In genomic region chr3:122387709-122388108, GRCh38 we compare ENCODE assay signal across 23 cellular contexts. TPM values are rescaled to one million over a fixed set of nuclear protein-coding genes. Genes with fewer than 3 reads are reported as not detected.
A peak's percentile ranks its signal among the peaks of the same experiment; 100 is the strongest.
DNase-seq lines count a peak whose midpoint lies in the region; ATAC-seq, FAIRE-seq and TF ChIP-seq lines count a peak whose summit lies in the region.
"Had no signal": no experiment of that assay in that cellular context is flagged by ENCODE, and none has a peak within 500 bp of the region (broad histone marks: within the 10 kb centered on the region; RNA-seq: fewer than 3 reads in every experiment).

No MANE protein-coding gene starts in this region.

- TF ChIP-seq RAD21 in H1 (IDR thresholded peaks at IDR 0.05 in 1 of 2, conservative IDR thresholded peaks at IDR 0.05 in 1 of 2; ENCODE audit: low read depth in 2 of 2, low read length in 2 of 2): no peak

- TF ChIP-seq CTCF in 22Rv1 (IDR thresholded peaks at IDR 0.05) (no peak), GM23338 (conservative IDR thresholded peaks at IDR 0.05; ENCODE audit: low read depth in 2 of 2) (peak; percentile 26 to 30), OCI-LY7 (conservative IDR thresholded peaks at IDR 0.05; ENCODE audit: low read length) (peak; percentile 48; the same call in 1 of the 2 replicates), H1 (IDR thresholded peaks at IDR 0.05; ENCODE audit: control extremely low read depth in 1 of 3, insufficient read depth in 1 of 3, low read depth in 1 of 3, low read length in 3 of 3) (peak in 1 of 3 experiments; percentile 8; a peak in 1 of 4 replicates), osteoblast (IDR thresholded peaks at IDR 0.05; ENCODE audit: extremely low read depth, low read depth, low read length) (no peak)

- H3K9me3 Mint-ChIP-seq in GM23338: no peaks in the 10 kb centered on the region
- no peaks in the 10 kb centered on the region for H3K9me3 Mint-ChIP-seq in activated CD8-positive, alpha-beta T cell treated with anti-CD3 and anti-CD28 coated beads, Interleukin-2, amount 10 ng/mL, durations not matched to agents 7 days and 5 days (ENCODE audit: insufficient read depth)
- H3K9me3 Mint-ChIP-seq: CD8-positive, alpha-beta memory T cell had no signal

- no peak overlapping the region for H2BK5ac ChIP-seq in H1 (ENCODE audit: low read depth, low read length)

- FAIRE-seq in H1 (lab: Jason Lieb, UNC): no peak
- FAIRE-seq: G401.6 had no signal

- H3K4me3 ChIP-seq in GM23338 (no peak overlapping the region), OCI-LY7 (ENCODE audit: low read depth, low read length, poor library complexity, severe bottlenecking) (no peak overlapping the region), H1 (ENCODE audit: extremely low read depth in 1 of 4, insufficient read depth in 2 of 4, low read depth in 3 of 4, low read length in 4 of 4) (no peak overlapping the region), osteoblast (ENCODE audit: insufficient read depth, low read length) (no peak overlapping the region)
- H3K4me3 ChIP-seq: A549; BLaER1 treated with 17β-estradiol and CSF1 and Interleukin-3, amounts not matched to agents 10 nM and 100 nM; GM23248 had no signal

- H3K4me2 ChIP-seq in GM23338 (no peak overlapping the region), OCI-LY7 (ENCODE audit: low read length) (no peak overlapping the region), H1 (ENCODE audit: insufficient read depth in 1 of 2, low read depth in 2 of 2, low read length in 2 of 2) (no peak overlapping the region), osteoblast (ENCODE audit: insufficient read depth, low read length) (no peak overlapping the region)
- H3K4me2 ChIP-seq: A549, SK-N-SH had no signal

- CTCF ChIA-PET in OCI-LY7 (lab: Charles Lee; ENCODE audit: unreplicated experiment): no interaction called here
- CTCF ChIA-PET in H1 (lab: Charles Lee; ENCODE audit: partially characterized antibody): no interaction called here
- CTCF ChIA-PET in activated CD8-positive, alpha-beta T cell treated with anti-CD3 and anti-CD28 coated beads, Interleukin-2, amount 10 ng/mL, durations not matched to agents 7 days and 5 days (lab: Charles Lee): no interaction called here

- DNase-seq in GM23338 (ENCODE audit: low spot score): peak; percentile 51
- no peak for DNase-seq in OCI-LY7 (ENCODE audit: low spot score)
- no peak for DNase-seq in H1 (ENCODE audit: low read depth in 1 of 2, low spot score in 2 of 2)
- no peak for DNase-seq in activated CD8-positive, alpha-beta T cell treated with anti-CD3 and anti-CD28 coated beads, Interleukin-2, amount 10 ng/mL, durations not matched to agents 7 days and 5 days
- no peak for DNase-seq in osteoblast (ENCODE audit: insufficient read length, low spot score, missing footprints)
- DNase-seq: CD8-positive, alpha-beta memory T cell; DMS79; GM23248; NCI-H1092 treated with DMSO at 0.1 percent for 48 hours; NCI-H146; NCI-H2081; NCI-H2171 treated with DMSO at 0.1 percent for 48 hours; NCI-H446; NCI-H526 treated with DMSO at 0.1 percent for 48 hours; OCI-M1; SHP77; SK-N-SH had no signal

- no peaks in the 10 kb centered on the region for H3F3A ChIP-seq in GM23338 (replicated peaks; ENCODE audit: low read depth)

- H3K9me2 ChIP-seq in GM23338 (ENCODE audit: insufficient read depth) (no peaks in the 10 kb centered on the region), OCI-LY7 (ENCODE audit: insufficient read depth, low read length) (no peaks in the 10 kb centered on the region)
- H3K9me2 ChIP-seq: SK-N-SH had no signal

- H4K5ac ChIP-seq in H1 (ENCODE audit: insufficient read length, low read depth, low read length): no peak overlapping the region

- H2BK12ac ChIP-seq in H1 (ENCODE audit: low read depth, low read length): no peak overlapping the region

- H3K79me1 ChIP-seq in H1 (ENCODE audit: low read depth, low read length): peaks cover 2% of the 10 kb centered on the region; the same call in 1 of the 2 replicates

- no peak overlapping the region for H4K8ac ChIP-seq in H1 (ENCODE audit: extremely low read depth, insufficient read depth, low read length)

- no peak for TF ChIP-seq POLR2A in H1 (IDR thresholded peaks at IDR 0.05; ENCODE audit: control extremely low read depth in 1 of 2, low read depth in 2 of 2, low read length in 2 of 2)

- no peak overlapping the region for H3K4ac ChIP-seq in H1 (replicated peaks; ENCODE audit: insufficient read length, low read depth, low read length)

- H4K20me1 ChIP-seq in GM23338 (replicated peaks; ENCODE audit: insufficient read depth): no peaks in the 10 kb centered on the region
- H4K20me1 ChIP-seq in OCI-LY7 (ENCODE audit: insufficient read depth, low read length): no peaks in the 10 kb centered on the region
- peaks cover 0 to 2% of the 10 kb centered on the region in 2 experiments for H4K20me1 ChIP-seq in H1 (replicated peaks in 1 of 2; ENCODE audit: control insufficient read depth in 1 of 2, insufficient read depth in 2 of 2, low read length in 2 of 2)
- H4K20me1 ChIP-seq in osteoblast (ENCODE audit: insufficient read depth, low read length): no peaks in the 10 kb centered on the region

- WGBS in H1 (ENCODE audit: extremely low coverage in 1 of 2, insufficient coverage in 1 of 2, insufficient read length in 1 of 2, insufficient replicate concordance in 2 of 2, low coverage in 1 of 2, low lambda C conversion rate in 2 of 2, missing lambda C conversion rate in 1 of 2), 2 experiments: 82% methylated on average over 3 of the region's 3 CpGs; no CpG with 5 or more reads in 1 of the 2 experiments

- H3K14ac ChIP-seq in H1 (ENCODE audit: insufficient read length): no peak overlapping the region

- no peak overlapping the region for H3K23ac ChIP-seq in H1 (ENCODE audit: insufficient read length)

- H3K27ac Mint-ChIP-seq in GM23338: no peak overlapping the region
- no peak overlapping the region for H3K27ac Mint-ChIP-seq in activated CD8-positive, alpha-beta T cell treated with anti-CD3 and anti-CD28 coated beads, Interleukin-2, amount 10 ng/mL, durations not matched to agents 7 days and 5 days

- POLR2A ChIA-PET in OCI-LY7 (lab: Charles Lee) (no interaction called here), H1 (lab: Charles Lee; ENCODE audit: partially characterized antibody) (no interaction called here)
- POLR2A ChIA-PET in activated CD8-positive, alpha-beta T cell treated with anti-CD3 and anti-CD28 coated beads, Interleukin-2, amount 10 ng/mL, durations not matched to agents 7 days and 5 days (lab: Charles Lee): no interaction called here

- H2AK5ac ChIP-seq in H1 (ENCODE audit: low read depth, low read length): no peak overlapping the region

- peak overlapping the region; percentile 59 for H3K27ac ChIP-seq in 22Rv1
- H3K27ac ChIP-seq in GM23338 (ENCODE audit: low read depth): no peak overlapping the region
- H3K27ac ChIP-seq in OCI-LY7 (ENCODE audit: low read depth, low read length, poor library complexity, severe bottlenecking): no peak overlapping the region
- no peak overlapping the region for H3K27ac ChIP-seq in H1 (ENCODE audit: low read depth, low read length)
- H3K27ac ChIP-seq in osteoblast (ENCODE audit: low read depth, low read length): no peak overlapping the region
- H3K27ac ChIP-seq: A549; BLaER1 treated with 17β-estradiol and CSF1 and Interleukin-3, amounts not matched to agents 10 nM and 100 nM; GM23248 had no signal

- BruUV-seq in OCI-LY7 (replicated peaks; lab: Mats Ljungman, UMichigan): no TSS peak

- H2AFZ ChIP-seq in GM23338 (no peak overlapping the region), OCI-LY7 (ENCODE audit: low read length) (no peak overlapping the region), H1 (ENCODE audit: low read length) (no peak overlapping the region), osteoblast (ENCODE audit: low read length) (no peak overlapping the region)
- H2AFZ ChIP-seq: GM23248 had no signal

- H3K36me3 ChIP-seq in GM23338 (ENCODE audit: insufficient read depth) (no peaks in the 10 kb centered on the region), OCI-LY7 (ENCODE audit: insufficient read depth, low read length) (peaks cover 24% of the 10 kb centered on the region), H1 (ENCODE audit: control insufficient read depth in 2 of 4, insufficient read depth in 4 of 4, low read length in 3 of 4) (peaks cover 0 to 7% (median 0%) of the 10 kb centered on the region in 4 experiments; a peak in 1 of 8 replicates), osteoblast (ENCODE audit: insufficient read depth, low read length) (no peaks in the 10 kb centered on the region)

- no peak overlapping the region for H3K9ac ChIP-seq in H1 (replicated peaks in 1 of 4; ENCODE audit: extremely low read depth in 1 of 4, low read depth in 3 of 4, low read length in 3 of 4)
- H3K9ac ChIP-seq: BLaER1 treated with 17β-estradiol and CSF1 and Interleukin-3, amounts not matched to agents 10 nM and 100 nM; GM23248; SK-N-SH had no signal

- H3K9me3 ChIP-seq in OCI-LY7 (ENCODE audit: low read length): no peaks in the 10 kb centered on the region
- no peaks in the 10 kb centered on the region for H3K9me3 ChIP-seq in H1 (ENCODE audit: insufficient read depth in 2 of 2, low read depth in 1 of 2, low read length in 1 of 2)
- H3K9me3 ChIP-seq in osteoblast (ENCODE audit: low read depth, low read length): no peaks in the 10 kb centered on the region
- H3K9me3 ChIP-seq: A549; BLaER1 treated with 17β-estradiol and CSF1 and Interleukin-3, amounts not matched to agents 10 nM and 100 nM; SK-N-SH had no signal

- peaks cover 20% of the 10 kb centered on the region for H3K79me2 ChIP-seq in GM23338 (replicated peaks; ENCODE audit: insufficient read depth)
- peaks cover 25% of the 10 kb centered on the region for H3K79me2 ChIP-seq in OCI-LY7 (ENCODE audit: insufficient read depth, low read depth, low read length)
- H3K79me2 ChIP-seq in H1 (ENCODE audit: control insufficient read depth in 1 of 2, insufficient read depth in 2 of 2, low read length in 2 of 2): peaks cover 0 to 36% of the 10 kb centered on the region in 2 experiments; a peak in 2 of 4 replicates
- H3K79me2 ChIP-seq in osteoblast (ENCODE audit: insufficient read depth, low read length): peaks cover 5% of the 10 kb centered on the region

- H3K56ac ChIP-seq in H1 (replicated peaks; ENCODE audit: insufficient read length, low read depth, low read length): no peak overlapping the region

- intact Hi-C loops in OCI-LY7 (cut with micrococcal nuclease; ENCODE audit: unreplicated experiment): loop anchor here (10.0 kb wide), 2 partner anchors 393 to 817 kb away; partner anchors contain the start of gene SEC22A

- H3K27me3 ChIP-seq in GM23338 (ENCODE audit: insufficient read depth) (no peaks in the 10 kb centered on the region), H1 (replicated peaks in 1 of 4; ENCODE audit: control insufficient read depth in 3 of 4, extremely low read depth in 1 of 4, insufficient read depth in 3 of 4, low read length in 3 of 4) (no peaks in the 10 kb centered on the region), osteoblast (ENCODE audit: insufficient read depth, low read length) (no peaks in the 10 kb centered on the region)
- H3K27me3 ChIP-seq: BLaER1 treated with 17β-estradiol and CSF1 and Interleukin-3, amounts not matched to agents 10 nM and 100 nM had no signal

- peaks cover 1% of the 10 kb centered on the region for H3K27me3 Mint-ChIP-seq in GM23338 (ENCODE audit: insufficient read depth, low read depth, poor library complexity)
- H3K27me3 Mint-ChIP-seq in activated CD8-positive, alpha-beta T cell treated with anti-CD3 and anti-CD28 coated beads, Interleukin-2, amount 10 ng/mL, durations not matched to agents 7 days and 5 days (ENCODE audit: low read depth): no peaks in the 10 kb centered on the region
- H3K27me3 Mint-ChIP-seq: CD8-positive, alpha-beta memory T cell had no signal

- H3K18ac ChIP-seq in H1 (ENCODE audit: extremely low read depth, low read length): no peak overlapping the region

- no peak overlapping the region for H2BK15ac ChIP-seq in H1 (ENCODE audit: low read length)

- H3K4me1 ChIP-seq in GM23338 (ENCODE audit: insufficient read depth) (peaks cover 13% of the 10 kb centered on the region), OCI-LY7 (ENCODE audit: insufficient read depth, low read length, poor library complexity, severe bottlenecking) (peaks cover 19% of the 10 kb centered on the region), H1 (replicated peaks in 1 of 4; ENCODE audit: control insufficient read depth in 3 of 4, insufficient read depth in 4 of 4, low read length in 3 of 4) (peaks cover 0 to 6% (median 3%) of the 10 kb centered on the region in 4 experiments; a peak in 4 of 7 replicates), osteoblast (ENCODE audit: insufficient read depth, low read length) (peaks cover 13% of the 10 kb centered on the region)

- H4K91ac ChIP-seq in H1 (replicated peaks; ENCODE audit: insufficient read length, low read length): no peak overlapping the region

- ATAC-seq in GM23338: no peak
- no peak for ATAC-seq in activated CD8-positive, alpha-beta T cell treated with anti-CD3 and anti-CD28 coated beads, Interleukin-2, amount 10 ng/mL, durations not matched to agents 7 days and 5 days
- ATAC-seq in GM18498 (IDR thresholded peaks at IDR 0.05; ENCODE audit: unreplicated experiment): no peak
- no peak for ATAC-seq in GM21515 (IDR thresholded peaks at IDR 0.05; ENCODE audit: unreplicated experiment)
- ATAC-seq: A549 had no signal

- no peak overlapping the region for H2BK20ac ChIP-seq in H1 (ENCODE audit: low read length)

- no peak for TF ChIP-seq EP300 in H1 (IDR thresholded peaks at IDR 0.05; ENCODE audit: borderline replicate concordance in 1 of 2, low read depth in 2 of 2, low read length in 2 of 2)

- H2BK120ac ChIP-seq in H1 (replicated peaks; ENCODE audit: low read depth, low read length): no peak overlapping the region

- H3K4me1 Mint-ChIP-seq in GM23338: peaks cover 8% of the 10 kb centered on the region; the same call in 2 of the 3 replicates
- H3K4me1 Mint-ChIP-seq in activated CD8-positive, alpha-beta T cell treated with anti-CD3 and anti-CD28 coated beads, Interleukin-2, amount 10 ng/mL, durations not matched to agents 7 days and 5 days (ENCODE audit: low read depth): peaks cover 33% of the 10 kb centered on the region

- peaks cover 11% of the 10 kb centered on the region for H3K23me2 ChIP-seq in H1 (ENCODE audit: low read depth, low read length)

- no peak overlapping the region for H3K4me3 Mint-ChIP-seq in GM23338
- H3K4me3 Mint-ChIP-seq in activated CD8-positive, alpha-beta T cell treated with anti-CD3 and anti-CD28 coated beads, Interleukin-2, amount 10 ng/mL, durations not matched to agents 7 days and 5 days: no peak overlapping the region

- H3K36me3 Mint-ChIP-seq in GM23338 (ENCODE audit: low read depth): no peaks in the 10 kb centered on the region
- H3K36me3 Mint-ChIP-seq in activated CD8-positive, alpha-beta T cell treated with anti-CD3 and anti-CD28 coated beads, Interleukin-2, amount 10 ng/mL, durations not matched to agents 7 days and 5 days (ENCODE audit: low read depth): peaks cover 25% of the 10 kb centered on the region

RNA-seq across cellular contexts. Expression of gene FAM162A, which starts 3.7 kb away (rescaled TPM):
- 34.4 and 35.9 TPM in 2 replicates for total RNA-seq in GM23338 (2014; rRNA removed; shearing (Covaris generic))
- polyA plus RNA-seq in GM23338 (2016; fragmentation: Nextera tagmentation; extraction: Ambion mirVana): 227 and 234 TPM in 2 replicates
- 27.9 and 43.2 TPM in 2 replicates for total RNA-seq in OCI-LY7 (2014; rRNA removed; shearing (Covaris generic))
- 36.0 and 61.1 TPM in 2 replicates for total RNA-seq in OCI-LY7 (2022)
- total RNA-seq in H1 (2021; fragmentation: NEBNext Ultra II Directional; extraction: Animal tissue kit (Norgen Biotek cat#: 25700)): 54.1 and 59.7 TPM in 2 replicates
- 21.0 and 38.2 TPM in 2 replicates for polyA plus RNA-seq in H1 (2011; rRNA removed)
- 50.4 TPM for polyA plus RNA-seq in H1 (2011; cell fraction: cytosol; rRNA removed)
- polyA plus RNA-seq in H1 (2011; cell fraction: nucleus; rRNA removed): 23.6 TPM
- polyA plus RNA-seq in H1 (2012, experiment 1 of 2): 78.5 to 108 TPM (median 96.7 TPM) in 4 replicates
- 10.2 TPM for polyA plus RNA-seq in H1 (2012, experiment 2 of 2)
- polyA plus RNA-seq in H1 (2013, experiment 1 of 2): 45.3 TPM
- 43.4 TPM for polyA plus RNA-seq in H1 (2013, experiment 2 of 2)
- 18.2 and 21.0 TPM in 2 replicates for polyA minus RNA-seq in H1 (2011; rRNA and poly(A)+ RNA removed)
- polyA minus RNA-seq in H1 (2011; cell fraction: cytosol; rRNA and poly(A)+ RNA removed): 15.2 TPM
- polyA minus RNA-seq in H1 (2011; cell fraction: nucleus; rRNA and poly(A)+ RNA removed): 12.5 TPM
- total RNA-seq in activated CD8-positive, alpha-beta T cell treated with anti-CD3 and anti-CD28 coated beads, Interleukin-2, amount 10 ng/mL, durations not matched to agents 7 days and 5 days: 10 to 100 TPM; 78.0 to 78.4 TPM
- 6.5 and 8.3 TPM in 2 replicates for total RNA-seq in osteoblast

RNA-seq across cellular contexts. Expression of gene MIX23, which starts 4.7 kb away (rescaled TPM):
- total RNA-seq in GM23338 (2014; rRNA removed; shearing (Covaris generic)): 57.7 and 84.9 TPM in 2 replicates
- polyA plus RNA-seq in GM23338 (2016; fragmentation: Nextera tagmentation; extraction: Ambion mirVana): 146 and 162 TPM in 2 replicates
- 44.7 and 55.3 TPM in 2 replicates for total RNA-seq in OCI-LY7 (2014; rRNA removed; shearing (Covaris generic))
- total RNA-seq in OCI-LY7 (2022): 59.2 and 71.3 TPM in 2 replicates
- total RNA-seq in H1 (2021; fragmentation: NEBNext Ultra II Directional; extraction: Animal tissue kit (Norgen Biotek cat#: 25700)): 69.6 and 90.1 TPM in 2 replicates
- 10.9 and 22.1 TPM in 2 replicates for polyA plus RNA-seq in H1 (2011; rRNA removed)
- polyA plus RNA-seq in H1 (2011; cell fraction: cytosol; rRNA removed): 36.9 TPM
- polyA plus RNA-seq in H1 (2011; cell fraction: nucleus; rRNA removed): 9.0 TPM
- polyA plus RNA-seq in H1 (2012, experiment 1 of 2): 31.4 to 83.1 TPM (median 39.3 TPM) in 4 replicates
- 31.0 TPM for polyA plus RNA-seq in H1 (2012, experiment 2 of 2)
- polyA plus RNA-seq in H1 (2013, experiment 1 of 2): 78.4 TPM
- 76.4 TPM for polyA plus RNA-seq in H1 (2013, experiment 2 of 2)
- 12.1 and 14.5 TPM in 2 replicates for polyA minus RNA-seq in H1 (2011; rRNA and poly(A)+ RNA removed)
- 14.8 TPM for polyA minus RNA-seq in H1 (2011; cell fraction: cytosol; rRNA and poly(A)+ RNA removed)
- 17.7 TPM for polyA minus RNA-seq in H1 (2011; cell fraction: nucleus; rRNA and poly(A)+ RNA removed)
- total RNA-seq in activated CD8-positive, alpha-beta T cell treated with anti-CD3 and anti-CD28 coated beads, Interleukin-2, amount 10 ng/mL, durations not matched to agents 7 days and 5 days: 10 to 100 TPM; 40.0 to 47.3 TPM
- total RNA-seq in osteoblast: 17.0 and 17.1 TPM in 2 replicates

RNA-seq across cellular contexts. Expression of gene WDR5B, which starts 28.2 kb away (rescaled TPM):
- 2.4 and 2.7 TPM in 2 replicates for total RNA-seq in GM23338 (2014; rRNA removed; shearing (Covaris generic))
- polyA plus RNA-seq in GM23338 (2016; fragmentation: Nextera tagmentation; extraction: Ambion mirVana): 0.81 and 0.87 TPM in 2 replicates
- total RNA-seq in OCI-LY7 (2014; rRNA removed; shearing (Covaris generic)): 6.9 and 8.3 TPM in 2 replicates
- 6.3 and 7.3 TPM in 2 replicates for total RNA-seq in OCI-LY7 (2022)
- 2.7 and 3.5 TPM in 2 replicates for total RNA-seq in H1 (2021; fragmentation: NEBNext Ultra II Directional; extraction: Animal tissue kit (Norgen Biotek cat#: 25700))
- 1.4 and 1.9 TPM in 2 replicates for polyA plus RNA-seq in H1 (2011; rRNA removed)
- 2.6 TPM for polyA plus RNA-seq in H1 (2011; cell fraction: cytosol; rRNA removed)
- polyA plus RNA-seq in H1 (2011; cell fraction: nucleus; rRNA removed): 1.4 TPM
- 2.0 to 2.7 TPM (median 2.3 TPM) in 4 replicates for polyA plus RNA-seq in H1 (2012, experiment 1 of 2)
- 0.21 TPM for polyA plus RNA-seq in H1 (2012, experiment 2 of 2)
- 2.7 TPM for polyA plus RNA-seq in H1 (2013, experiment 1 of 2)
- polyA plus RNA-seq in H1 (2013, experiment 2 of 2): 2.3 TPM
- polyA minus RNA-seq in H1 (2011; rRNA and poly(A)+ RNA removed): 2.2 and 3.0 TPM in 2 replicates
- 1.2 TPM for polyA minus RNA-seq in H1 (2011; cell fraction: cytosol; rRNA and poly(A)+ RNA removed)
- 3.8 TPM for polyA minus RNA-seq in H1 (2011; cell fraction: nucleus; rRNA and poly(A)+ RNA removed)
- 1 to 10 TPM; 4.5 to 5.1 TPM for total RNA-seq in activated CD8-positive, alpha-beta T cell treated with anti-CD3 and anti-CD28 coated beads, Interleukin-2, amount 10 ng/mL, durations not matched to agents 7 days and 5 days
- 9.8 and 10.9 TPM in 2 replicates for total RNA-seq in osteoblast

Comparison
In these comparisons a context has a peak if more than half of its experiments do, and no peak if none do; other contexts are left out.
1. CTCF ChIP-seq: peak in GM23338 (2 of 2) and OCI-LY7 (single experiment); none in 22Rv1 (single experiment) and osteoblast (single experiment).